21 cellular contexts compared by ENCODE assay signal in the genomic region with DNA sequence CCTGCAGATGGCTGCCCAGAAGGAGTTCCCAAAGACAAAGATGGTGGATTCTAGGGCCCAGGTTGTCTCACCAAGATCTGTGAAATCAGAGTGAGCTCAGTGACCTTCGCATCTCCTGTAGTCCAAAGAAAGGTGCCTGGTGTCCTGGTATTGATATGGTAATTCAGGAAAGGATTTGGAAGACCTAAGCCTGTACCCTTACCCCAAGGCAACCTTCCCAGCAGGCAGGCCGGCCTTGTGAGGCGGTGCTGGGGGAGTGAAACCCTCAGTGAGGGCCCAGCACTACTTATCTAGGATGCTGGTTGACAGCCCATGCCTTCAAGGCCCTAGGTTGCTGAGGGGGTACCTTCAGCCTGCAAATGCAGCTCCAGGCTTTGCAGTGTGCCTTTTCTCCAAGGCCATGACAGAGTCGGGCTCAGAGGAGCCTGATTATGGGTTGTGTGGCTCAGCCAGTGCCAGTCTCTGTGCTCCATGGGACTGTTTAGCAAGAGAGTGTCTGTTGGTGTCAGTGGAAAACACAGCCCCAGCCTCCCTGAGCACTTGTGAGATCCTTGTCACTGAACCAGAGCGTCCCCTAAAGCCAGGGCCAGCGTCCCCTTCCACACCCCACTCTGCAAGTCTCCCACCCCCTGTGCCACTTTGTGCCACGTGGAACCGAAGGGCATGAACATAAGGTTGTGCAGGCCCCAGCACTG.
"Had no signal": no experiment of that assay in that cellular context is flagged by ENCODE, and none has a peak within 500 bp of the region (broad histone marks: within the 10 kb centered on the region; RNA-seq: fewer than 3 reads in every experiment).

No MANE protein-coding gene starts in this region.

- H3K4me1 ChIP-seq: heart right ventricle, testis, upper lobe of right lung, vagina had no signal

- H3K36me3 Mint-ChIP-seq: stimulated activated naive B cell treated with anti-CD40 and anti-IgM and Interleukin-4, amounts not matched to agents 10 μg/mL and 1 μg/mL and 100 μg/mL, for 72 hours had no signal

- H3K4me3 ChIP-seq: gastrocnemius medialis, heart right ventricle, sigmoid colon, skin epidermis, testis, tibial nerve, upper lobe of right lung, vagina had no signal

- H3K27ac ChIP-seq: gastrocnemius medialis, heart right ventricle, neutrophil, sigmoid colon, skin epidermis, testis, tibial nerve, upper lobe of right lung, vagina had no signal

- DNase-seq: effector CD8-positive, alpha-beta T cell; gastrocnemius medialis; heart right ventricle; hypothalamus; islet precursor cell; mammary epithelial cell; naive thymus-derived CD4-positive, alpha-beta T cell; nephron progenitor cell; sigmoid colon; stimulated activated CD4-positive, alpha-beta T cell treated with anti-CD3 and anti-CD28 coated beads, Interleukin-2, amount 100 ng/mL, for 24 hours; stimulated activated CD4-positive, alpha-beta T cell treated with anti-CD3 and anti-CD28 coated beads, Interleukin-4, amount 100 ng/mL, for 4 hours; stimulated activated naive B cell treated with anti-CD40 and anti-IgM and Interleukin-4, amounts not matched to agents 10 μg/mL and 1 μg/mL and 100 μg/mL, for 72 hours; stimulated activated naive CD8-positive, alpha-beta T cell treated with anti-CD3 and anti-CD28 coated beads, Interleukin-15, amount 100 ng/mL, for 72 hours; testis; upper lobe of right lung had no signal

- H3K4me3 Mint-ChIP-seq: naive thymus-derived CD4-positive, alpha-beta T cell; nephron progenitor cell; stimulated activated naive B cell treated with anti-CD40 and anti-IgM and Interleukin-4, amounts not matched to agents 10 μg/mL and 1 μg/mL and 100 μg/mL, for 72 hours; stimulated activated naive CD8-positive, alpha-beta T cell treated with anti-CD3 and anti-CD28 coated beads, Interleukin-15, amount 100 ng/mL, for 72 hours had no signal

- H3K27me3 ChIP-seq: gastrocnemius medialis, testis, tibial nerve, vagina had no signal

- H3K4me1 Mint-ChIP-seq: naive thymus-derived CD4-positive, alpha-beta T cell; stimulated activated naive CD8-positive, alpha-beta T cell treated with anti-CD3 and anti-CD28 coated beads, Interleukin-15, amount 100 ng/mL, for 72 hours had no signal

- ATAC-seq: esophagus mucosa; gastrocnemius medialis; heart right ventricle; left lobe of liver; naive thymus-derived CD4-positive, alpha-beta T cell; stimulated activated naive B cell treated with anti-CD40 and anti-IgM and Interleukin-4, amounts not matched to agents 10 μg/mL and 1 μg/mL and 100 μg/mL, for 72 hours; stimulated activated naive CD8-positive, alpha-beta T cell treated with anti-CD3 and anti-CD28 coated beads, Interleukin-15, amount 100 ng/mL, for 72 hours; upper lobe of right lung had no signal

- H3K9me3 ChIP-seq: gastrocnemius medialis, neutrophil, testis, upper lobe of right lung, vagina had no signal

- H3K36me3 ChIP-seq: gastrocnemius medialis, heart right ventricle, neutrophil, sigmoid colon, tibial nerve, upper lobe of right lung, vagina had no signal

- H3K27ac Mint-ChIP-seq: naive thymus-derived CD4-positive, alpha-beta T cell; nephron progenitor cell; stimulated activated naive B cell treated with anti-CD40 and anti-IgM and Interleukin-4, amounts not matched to agents 10 μg/mL and 1 μg/mL and 100 μg/mL, for 72 hours; stimulated activated naive CD8-positive, alpha-beta T cell treated with anti-CD3 and anti-CD28 coated beads, Interleukin-15, amount 100 ng/mL, for 72 hours had no signal
